In the genomic region with DNA sequence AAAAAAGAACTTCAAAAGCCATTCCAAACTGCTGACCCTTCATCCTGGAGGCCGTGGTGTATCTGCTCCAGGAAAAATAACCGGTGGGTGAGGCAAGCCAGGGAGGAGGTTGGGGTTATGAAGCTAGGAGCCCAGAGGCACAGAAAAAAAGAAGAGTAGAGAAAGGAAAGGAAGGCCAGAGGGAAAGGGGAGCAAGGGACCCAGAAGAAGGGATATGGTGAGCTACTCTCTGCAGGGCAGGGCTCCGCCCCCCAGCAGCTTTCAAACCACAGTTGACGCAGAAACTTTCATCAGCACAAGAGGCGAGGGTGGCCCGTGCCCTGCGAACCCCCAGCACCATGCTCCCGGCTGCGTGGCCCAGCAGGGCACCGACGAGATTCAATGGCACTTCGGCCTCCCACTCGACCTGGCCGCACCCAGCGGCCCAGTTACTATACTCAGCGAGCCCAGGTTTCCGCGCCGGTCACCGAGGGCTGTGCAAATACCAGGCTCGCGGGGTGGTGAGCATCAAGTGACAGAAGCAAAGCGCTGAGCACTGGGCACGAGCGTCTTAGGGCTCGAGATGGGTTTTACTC, we compare ENCODE assay signal across 8 cellular contexts. TPM values are rescaled to one million over a fixed set of nuclear protein-coding genes. Genes with fewer than 3 reads are reported as not detected.
A peak's percentile ranks its signal among the peaks of the same experiment; 100 is the strongest.
DNase-seq lines count a peak whose midpoint lies in the region; ATAC-seq and TF ChIP-seq lines count a peak whose summit lies in the region.

No MANE protein-coding gene starts in this region.

- H3K9me3 ChIP-seq in heart left ventricle (no peaks in the 10 kb centered on the region), prostate gland (no peaks in the 10 kb centered on the region), vagina (no peaks in the 10 kb centered on the region)

- DNase-seq in DMS153 (lab: John Stamatoyannopoulos, UW) (peak; percentile 4), SK-MEL-5 (ENCODE audit: low read depth, low spot score) (peak; percentile 45), heart left ventricle (peak in 3 of 5 donors; percentile 42 to 69 (median 43)), prostate gland (ENCODE audit: low spot score) (peak; percentile 42), vagina (ENCODE audit: extremely low spot score in 2 of 2) (peak in 1 of 2 donors; percentile 82)
- DNase-seq in activated naive CD4-positive, alpha-beta T cell treated with anti-CD3 and anti-CD28 coated beads, Interleukin-2, amount 50 U/mL, for 16 hours, result peak; percentile 81

- intact Hi-C loops in heart left ventricle (cut with DNase I) (no loop called here), prostate gland (cut with DNase I) (loop anchor here (10.0 kb wide), 1 partner anchor 131 kb away; the partner anchor contains the start of gene UBXN4), vagina (cut with DNase I) (no loop called here)

- ATAC-seq in GM19463 (IDR thresholded peaks at IDR 0.05; ENCODE audit: unreplicated experiment) (peak; percentile 60), HG03571 (IDR thresholded peaks at IDR 0.05; ENCODE audit: unreplicated experiment) (peak; percentile 48), heart left ventricle (peak; percentile 6 to 66 (median 40))

- H3K4me1 ChIP-seq in heart left ventricle (peaks cover 0 to 27% (median 14%) of the 10 kb centered on the region in 12 donors), prostate gland (replicated peaks) (no peaks in the 10 kb centered on the region), vagina (peaks cover 13% of the 10 kb centered on the region)

- TF ChIP-seq POLR2A in heart left ventricle (IDR thresholded peaks at IDR 0.05), result no peak
- no peak for TF ChIP-seq POLR2A in prostate gland (IDR thresholded peaks at IDR 0.05)
- no peak for TF ChIP-seq POLR2A in vagina (IDR thresholded peaks at IDR 0.05)

- H3K4me3 ChIP-seq in heart left ventricle (peak overlapping the region; percentile 24 to 87 (median 78)), prostate gland (peak overlapping the region; percentile 55 to 62), vagina (peak overlapping the region; percentile 61 to 69)

- TF ChIP-seq CTCF in heart left ventricle (IDR thresholded peaks at IDR 0.05) (no peak), prostate gland (IDR thresholded peaks at IDR 0.05) (no peak), vagina (IDR thresholded peaks at IDR 0.05) (no peak)

- 2 to 11% (median 5%) methylated on average over 7 to 26 of the region's 26 CpGs for WGBS in heart left ventricle, 4 donors
- 1% methylated on average over 26 of the region's 26 CpGs for WGBS in prostate gland

- in situ Hi-C loops in SK-MEL-5 (cut with HindIII; ENCODE audit: low pct_unique_long_range_greater_than_20kb, low sequenced_read_pairs), result no loop called here

- H3K27me3 ChIP-seq in heart left ventricle (no peaks in the 10 kb centered on the region), prostate gland (replicated peaks; ENCODE audit: insufficient read depth) (no peaks in the 10 kb centered on the region), vagina (no peaks in the 10 kb centered on the region)

- H3K36me3 ChIP-seq in heart left ventricle (peaks cover 0 to 24% (median 10%) of the 10 kb centered on the region in 9 donors), prostate gland (no peaks in the 10 kb centered on the region), vagina (peaks cover 0 to 8% of the 10 kb centered on the region in 2 donors)

- H3K27ac ChIP-seq in heart left ventricle (peak overlapping the region; percentile 21 to 87 (median 73)), prostate gland (peak overlapping the region; percentile 68 to 80), vagina (peak overlapping the region; percentile 63)

RNA-seq across cellular contexts. Expression of gene MCM6, which starts 0.7 kb away (rescaled TPM):
- 18.1 and 20.5 TPM in 2 replicates for total RNA-seq in SK-MEL-5 (2014; rRNA removed; shearing (Covaris generic))
- polyA plus RNA-seq in SK-MEL-5 (2015; cell fraction: cytosol; rRNA removed), result 38.9 and 42.8 TPM in 2 replicates
- 15.3 and 19.2 TPM in 2 replicates for polyA plus RNA-seq in SK-MEL-5 (2015; cell fraction: nucleus; rRNA removed)
- total RNA-seq in heart left ventricle, result 10 to 100 TPM in 1 of 9 donors, 1 to 10 TPM in 8; 2.1 to 16.1 (median 4.4) TPM
- 1 to 10 TPM; 1.0 to 3.5 TPM for polyA plus RNA-seq in heart left ventricle
- total RNA-seq in prostate gland, result 10 to 100 TPM in 1 of 2 donors, 1 to 10 TPM in 1; 6.8 to 19.8 TPM
- total RNA-seq in vagina, result 9.6 TPM

RNA-seq across cellular contexts. Expression of gene LCT, which starts 38.6 kb away (rescaled TPM):
- not detected in 2 replicates for total RNA-seq in SK-MEL-5 (2014; rRNA removed; shearing (Covaris generic))
- polyA plus RNA-seq in SK-MEL-5 (2015; cell fraction: cytosol; rRNA removed), result 0.04 TPM in 1 of 2 replicates, not detected in the other
- 0.08 TPM in 1 of 2 replicates, not detected in the other for polyA plus RNA-seq in SK-MEL-5 (2015; cell fraction: nucleus; rRNA removed)
- total RNA-seq in heart left ventricle (under 1 TPM in 1 of 9 donors, not detected in 8; 0.06 TPM), prostate gland (under 1 TPM in 1 of 2 donors, not detected in 1; 0.57 TPM), vagina (not detected)
- not detected for polyA plus RNA-seq in heart left ventricle
